Comparison of ENCODE assay signal across 12 cellular contexts in the genomic region with DNA sequence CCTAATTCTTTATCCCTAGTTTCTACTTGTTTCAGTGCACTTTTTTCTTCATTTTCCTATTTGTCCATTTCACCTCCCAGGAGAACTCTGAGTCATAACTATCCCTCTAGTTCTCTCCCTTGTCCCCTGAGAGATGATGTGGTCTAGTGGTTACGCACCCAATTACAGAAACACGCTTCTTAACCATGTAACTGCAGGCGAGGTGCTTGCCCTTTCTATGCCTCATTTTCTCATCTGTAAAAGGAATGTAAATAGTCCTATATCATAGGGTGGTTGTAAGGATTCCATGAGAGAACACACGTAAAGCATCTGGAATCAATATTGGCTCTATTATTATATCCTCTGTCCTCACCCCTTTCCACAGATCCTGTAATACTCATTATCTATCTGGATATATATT. TPM values are rescaled to one million over a fixed set of nuclear protein-coding genes. Genes with fewer than 3 reads are reported as not detected.
DNase-seq lines count a peak whose midpoint lies in the region; ATAC-seq lines count a peak whose summit lies in the region.
"Had no signal": no experiment of that assay in that cellular context is flagged by ENCODE, and none has a peak within 500 bp of the region (broad histone marks: within the 10 kb centered on the region; RNA-seq: fewer than 3 reads in every experiment).

No MANE protein-coding gene starts in this region.

- no CpG with 5 or more reads among the region's 4 CpGs for WGBS in mesenchymal stem cell

- peak overlapping the region in 7 of 11 experiments; percentile 5 to 83 (median 61); a peak in 9 of 22 replicates for H3K27ac ChIP-seq in BLaER1 treated with 17β-estradiol and CSF1 and Interleukin-3, amounts not matched to agents 10 nM and 100 nM
- no peak overlapping the region for H3K27ac ChIP-seq in mesenchymal stem cell (ENCODE audit: low read length, poor library complexity, severe bottlenecking)
- H3K27ac ChIP-seq: Peyer's patch had no signal

- H3K23ac ChIP-seq in mesenchymal stem cell (ENCODE audit: low read length in 2 of 2), result no peak overlapping the region

- H3K14ac ChIP-seq in mesenchymal stem cell (ENCODE audit: low read length in 2 of 2), result no peak overlapping the region

- H4K20me1 ChIP-seq in BLaER1 treated with 17β-estradiol and CSF1 and Interleukin-3, amounts not matched to agents 10 nM and 100 nM, result peaks cover 0 to 5% (median 0%) of the 10 kb centered on the region in 11 experiments; a peak in 1 of 22 replicates

- H3K4me3 ChIP-seq in BLaER1 treated with 17β-estradiol and CSF1 and Interleukin-3, amounts not matched to agents 10 nM and 100 nM, result no peak overlapping the region
- H3K4me3 ChIP-seq in mesenchymal stem cell (ENCODE audit: insufficient read depth in 1 of 2, low read depth in 1 of 2, low read length in 2 of 2), result peak overlapping the region in 1 of 2 experiments; percentile 32
- H3K4me3 ChIP-seq: Peyer's patch had no signal

- H3K18ac ChIP-seq in mesenchymal stem cell (ENCODE audit: low read depth in 1 of 2, low read length in 2 of 2), result no peak overlapping the region

- no peak overlapping the region for H4K91ac ChIP-seq in mesenchymal stem cell (ENCODE audit: low read length)

- intact Hi-C loops in posterior cingulate gyrus (cut with DNase I), result no loop called here

- H3K27me3 ChIP-seq in BLaER1 treated with 17β-estradiol and CSF1 and Interleukin-3, amounts not matched to agents 10 nM and 100 nM, result peaks cover 68 to 100% (median 99%) of the 10 kb centered on the region in 11 experiments
- H3K27me3 ChIP-seq in mesenchymal stem cell (ENCODE audit: control insufficient read depth in 1 of 2, insufficient read depth in 1 of 2, low read length in 2 of 2), result peaks cover 0 to 27% of the 10 kb centered on the region in 2 experiments
- H3K27me3 ChIP-seq: Peyer's patch had no signal

- peak overlapping the region in 1 of 11 experiments; percentile 48; a peak in 1 of 22 replicates for H3K9ac ChIP-seq in BLaER1 treated with 17β-estradiol and CSF1 and Interleukin-3, amounts not matched to agents 10 nM and 100 nM
- peak overlapping the region; percentile 35 for H3K9ac ChIP-seq in mesenchymal stem cell (ENCODE audit: low read length)

- H3K4ac ChIP-seq in mesenchymal stem cell (ENCODE audit: low read depth in 1 of 2, low read length in 2 of 2), result no peak overlapping the region

- H2AFZ ChIP-seq in mesenchymal stem cell (ENCODE audit: low read depth, low read length), result no peak overlapping the region

- H3K4me1 ChIP-seq in BLaER1 treated with 17β-estradiol and CSF1 and Interleukin-3, amounts not matched to agents 10 nM and 100 nM, result peaks cover 7 to 21% (median 12%) of the 10 kb centered on the region in 10 experiments; a peak in 17 of 20 replicates
- no peaks in the 10 kb centered on the region for H3K4me1 ChIP-seq in mesenchymal stem cell (ENCODE audit: control insufficient read depth, insufficient read depth, low read depth, low read length)
- H3K4me1 ChIP-seq: Peyer's patch had no signal

- peaks cover 5 to 71% (median 14%) of the 10 kb centered on the region in 11 experiments; a peak in 17 of 22 replicates for H3K9me3 ChIP-seq in BLaER1 treated with 17β-estradiol and CSF1 and Interleukin-3, amounts not matched to agents 10 nM and 100 nM (replicated peaks in 1 of 11)
- H3K9me3 ChIP-seq in mesenchymal stem cell (ENCODE audit: control insufficient read depth, low read length), result peaks cover 18% of the 10 kb centered on the region
- H3K9me3 ChIP-seq: Peyer's patch had no signal

- H4K8ac ChIP-seq in mesenchymal stem cell (ENCODE audit: low read length), result no peak overlapping the region

- no peak overlapping the region for H2AK5ac ChIP-seq in mesenchymal stem cell (ENCODE audit: low read length, severe bottlenecking)

- no peaks in the 10 kb centered on the region for H3K36me3 ChIP-seq in BLaER1 treated with 17β-estradiol and CSF1 and Interleukin-3, amounts not matched to agents 10 nM and 100 nM
- no peaks in the 10 kb centered on the region for H3K36me3 ChIP-seq in mesenchymal stem cell (ENCODE audit: control insufficient read depth in 1 of 2, insufficient read depth in 2 of 2, low read depth in 1 of 2, low read length in 2 of 2)
- H3K36me3 ChIP-seq: Peyer's patch had no signal

- H2BK120ac ChIP-seq in mesenchymal stem cell (ENCODE audit: low read depth, low read length), result no peak overlapping the region

- DNase-seq in HS-27A (ENCODE audit: low read depth) (peak; percentile 34), amniotic stem cell (lab: John Stamatoyannopoulos, UW) (peak; percentile 34), mesenchymal stem cell (peak; percentile 70), DMS53 treated with DMSO at 0.1 percent for 48 hours (lab: John Stamatoyannopoulos, UW; ENCODE audit: unreplicated experiment) (no peak), posterior cingulate gyrus (no peak), activated gamma-delta T cell treated with Interleukin-2 at 50 U/mL for 16 hours (no peak)
- DNase-seq: NCI-H345; Peyer's patch; stimulated activated CD4-positive, alpha-beta T cell treated with anti-CD3 and anti-CD28 coated beads, Interleukin-2, amount 100 ng/mL, for 48 hours; stimulated activated naive CD8-positive, alpha-beta T cell treated with anti-CD3 and anti-CD28 coated beads, Interleukin-15, Interleukin-2, amounts not matched to agents 100 U/mL and 50 U/mL, for 24 hours had no signal

- H2BK5ac ChIP-seq in mesenchymal stem cell (ENCODE audit: low read depth, low read length, poor library complexity, severe bottlenecking), result no peak overlapping the region

- no peaks in the 10 kb centered on the region for H3K79me1 ChIP-seq in mesenchymal stem cell (replicated peaks; ENCODE audit: low read length, poor library complexity, severe bottlenecking)

- ATAC-seq in GM21723 (IDR thresholded peaks at IDR 0.05; ENCODE audit: unreplicated experiment), result no peak
- ATAC-seq: stimulated activated naive CD8-positive, alpha-beta T cell treated with anti-CD3 and anti-CD28 coated beads, Interleukin-15, Interleukin-2, amounts not matched to agents 100 U/mL and 50 U/mL, for 24 hours had no signal

- peak overlapping the region; percentile 10 to 51 (median 26); a peak in 13 of 22 replicates for H3K4me2 ChIP-seq in BLaER1 treated with 17β-estradiol and CSF1 and Interleukin-3, amounts not matched to agents 10 nM and 100 nM
- no peak overlapping the region for H3K4me2 ChIP-seq in mesenchymal stem cell (ENCODE audit: low read length, poor library complexity, severe bottlenecking)

- H2BK15ac ChIP-seq in mesenchymal stem cell (ENCODE audit: low read depth, poor library complexity, severe bottlenecking), result no peak overlapping the region

- H2BK12ac ChIP-seq in mesenchymal stem cell (ENCODE audit: low read length in 2 of 2), result no peak overlapping the region

RNA-seq across cellular contexts. Expression of a gene that starts 8.7 kb away (rescaled TPM):
- polyA plus RNA-seq in mesenchymal stem cell (2013, experiment 1 of 2), result 0.14 TPM
- 0.11 TPM for polyA plus RNA-seq in mesenchymal stem cell (2013, experiment 2 of 2)

RNA-seq across cellular contexts. Expression of a gene that starts 52.6 kb away (rescaled TPM):
- polyA plus RNA-seq in mesenchymal stem cell (2013, experiment 1 of 2), result 0.03 TPM
- not detected for polyA plus RNA-seq in mesenchymal stem cell (2013, experiment 2 of 2)

Comparison
In these comparisons a context has a peak if more than half of its experiments do, and no peak if none do; other contexts are left out.
1. DNase-seq: peak in HS-27A (single experiment), amniotic stem cell (single experiment) and mesenchymal stem cell (single experiment); none in DMS53 treated with DMSO at 0.1 percent for 48 hours (single experiment), posterior cingulate gyrus (0 of 10) and activated gamma-delta T cell treated with Interleukin-2 at 50 U/mL for 16 hours (single experiment).